ENCODE assay signal across 15 cellular contexts in genomic region chr15:96323250-96324162, GRCh38. TPM values are rescaled to one million over a fixed set of nuclear protein-coding genes. Genes with fewer than 3 reads are reported as not detected.
DNase-seq lines count a peak whose midpoint lies in the region; ATAC-seq, FAIRE-seq and TF ChIP-seq lines count a peak whose summit lies in the region.
"Had no signal": no experiment of that assay in that cellular context is flagged by ENCODE, and none has a peak within 500 bp of the region (broad histone marks: within the 10 kb centered on the region; RNA-seq: fewer than 3 reads in every experiment).

No MANE protein-coding gene starts in this region.

- TF ChIP-seq CTCF in Calu3 (IDR thresholded peaks at IDR 0.05; ENCODE audit: unreplicated experiment) (no peak), GM12878 (IDR thresholded peaks at IDR 0.05 in 2 of 3, conservative IDR thresholded peaks at IDR 0.05 in 1 of 3; ENCODE audit: control insufficient read depth in 2 of 3, extremely low read depth in 1 of 3, insufficient read depth in 1 of 3, low read depth in 3 of 3, low read length in 3 of 3) (no peak)

- H3K27ac Mint-ChIP-seq in Calu3 (ENCODE audit: unreplicated experiment), result peak overlapping the region; percentile 98
- H3K27ac Mint-ChIP-seq: naive thymus-derived CD8-positive, alpha-beta T cell had no signal

- no peak overlapping the region for H2AFZ ChIP-seq in GM12878 (ENCODE audit: control insufficient read depth, low read depth, low read length)
- peak overlapping the region; percentile 59 for H2AFZ ChIP-seq in trophoblast cell (ENCODE audit: insufficient read depth, low read length, poor library complexity)

- peak overlapping the region; percentile 52 for H3K14ac ChIP-seq in trophoblast cell (ENCODE audit: low read length)

- H4K8ac ChIP-seq in trophoblast cell (ENCODE audit: low read depth, low read length), result peak overlapping the region; percentile 79

- H3K27ac ChIP-seq in GM12878 (ENCODE audit: control insufficient read depth, insufficient read depth) (no peak overlapping the region), trophoblast cell (ENCODE audit: low read depth, low read length) (peak overlapping the region; percentile 45)
- H3K27ac ChIP-seq: BLaER1 treated with 17β-estradiol and CSF1 and Interleukin-3, amounts not matched to agents 10 nM and 100 nM had no signal

- no peaks in the 10 kb centered on the region for H3K27me3 Mint-ChIP-seq in Calu3 (ENCODE audit: unreplicated experiment)

- H4K12ac ChIP-seq in trophoblast cell (ENCODE audit: low read depth, low read length), result peak overlapping the region; percentile 2

- peaks cover 3% of the 10 kb centered on the region; the same call in 1 of the 2 replicates for H3K4me1 ChIP-seq in GM12878 (ENCODE audit: control insufficient read depth, insufficient read depth, low read length)
- peaks cover 19% of the 10 kb centered on the region for H3K4me1 ChIP-seq in iPS-15b (ENCODE audit: control insufficient read depth, insufficient read depth, low read length)
- H3K4me1 ChIP-seq in trophoblast cell (ENCODE audit: control insufficient read depth in 1 of 2, insufficient read depth in 2 of 2, low read length in 2 of 2), result peaks cover 29 to 32% of the 10 kb centered on the region in 2 experiments

- H3K36me3 ChIP-seq in GM12878 (ENCODE audit: control insufficient read depth in 2 of 2, insufficient read depth in 2 of 2, low read length in 1 of 2) (no peaks in the 10 kb centered on the region), iPS-15b (ENCODE audit: control insufficient read depth, insufficient read depth, low read length) (no peaks in the 10 kb centered on the region), trophoblast cell (ENCODE audit: control insufficient read depth in 1 of 2, insufficient read depth in 2 of 2, low read length in 2 of 2) (no peaks in the 10 kb centered on the region)
- H3K36me3 ChIP-seq: BLaER1 treated with 17β-estradiol and CSF1 and Interleukin-3, amounts not matched to agents 10 nM and 100 nM had no signal

- no peak for DNase-seq in Calu3
- no peak for DNase-seq in GM12878 (ENCODE audit: low read depth, low spot score)
- DNase-seq in trophoblast cell, result no peak
- no peak for DNase-seq in AG08395 (ENCODE audit: low spot score)
- no peak for DNase-seq in HTR-8/SVneo (ENCODE audit: insufficient read length, low spot score)
- DNase-seq in DMS79 (lab: John Stamatoyannopoulos, UW), result no peak
- DNase-seq: amniotic stem cell; naive thymus-derived CD8-positive, alpha-beta T cell; NCI-H1092; stimulated activated CD4-positive, alpha-beta T cell treated with anti-CD3 and anti-CD28 coated beads, Interleukin-4, amount 100 ng/mL, for 1 hour had no signal

- H3K9me3 ChIP-seq in GM12878 (replicated peaks; ENCODE audit: control insufficient read depth, insufficient read depth, low read length) (no peaks in the 10 kb centered on the region; the same call in 2 of the 3 replicates), iPS-15b (ENCODE audit: control insufficient read depth, insufficient read depth, low read length) (no peaks in the 10 kb centered on the region), trophoblast cell (ENCODE audit: insufficient read depth, low read depth, low read length) (no peaks in the 10 kb centered on the region)

- peak overlapping the region; percentile 90 for H3K18ac ChIP-seq in trophoblast cell (ENCODE audit: low read length)

- no TSS peak for BruUV-seq in Calu3 (replicated peaks; lab: Mats Ljungman, UMichigan)
- no TSS peak for BruUV-seq in GM12878 (replicated peaks; lab: Mats Ljungman, UMichigan)

- FAIRE-seq in GM12878 (lab: Jason Lieb, UNC), result no peak
- FAIRE-seq in HTR-8/SVneo (lab: Jason Lieb, UNC), result no peak

- no peak overlapping the region for H3K23ac ChIP-seq in trophoblast cell (ENCODE audit: low read length)

- peak overlapping the region; percentile 11 for H2AK5ac ChIP-seq in trophoblast cell (ENCODE audit: low read length)

- no peak overlapping the region for H2BK5ac ChIP-seq in trophoblast cell (ENCODE audit: low read depth, low read length, poor library complexity)

- peak overlapping the region; percentile 73 for H4K91ac ChIP-seq in trophoblast cell (ENCODE audit: low read depth, low read length)

- H3K4me2 ChIP-seq in GM12878 (ENCODE audit: control insufficient read depth, insufficient read depth) (no peak overlapping the region), trophoblast cell (ENCODE audit: low read length) (peak overlapping the region; percentile 71)
- H3K4me2 ChIP-seq: BLaER1 treated with 17β-estradiol and CSF1 and Interleukin-3, amounts not matched to agents 10 nM and 100 nM had no signal

- TF ChIP-seq EP300 in GM12878 (IDR thresholded peaks at IDR 0.05; ENCODE audit: borderline replicate concordance in 1 of 2, control insufficient read depth in 1 of 2, low read depth in 2 of 2, low read length in 2 of 2), result no peak

- H3K79me2 ChIP-seq in GM12878 (ENCODE audit: control insufficient read depth, insufficient read depth, low read length) (no peaks in the 10 kb centered on the region), trophoblast cell (ENCODE audit: control insufficient read depth, insufficient read depth, low read length, poor library complexity) (peaks cover 13% of the 10 kb centered on the region)

- SMC1A ChIA-PET in GM12878 (lab: Charles Lee; ENCODE audit: uncharacterized antibody, unreplicated experiment), result interaction anchor here (1.0 to 3.8 kb wide), 2 partner anchors 12 to 15 kb away, joined by 3 to 26 read pairs; no protein-coding TSS in a partner anchor

- TF ChIP-seq POLR2A in GM12878 (IDR thresholded peaks at IDR 0.05; ENCODE audit: low read depth, low read length), result no peak

- peak overlapping the region; percentile 91 for H2BK12ac ChIP-seq in trophoblast cell (ENCODE audit: low read length)

- peak overlapping the region; percentile 83 for H2BK120ac ChIP-seq in trophoblast cell (ENCODE audit: insufficient read depth, low read length, poor library complexity)

- H3K4ac ChIP-seq in trophoblast cell (ENCODE audit: low read depth, low read length), result peak overlapping the region; percentile 48

- H3K4me3 ChIP-seq in GM12878, result no peak overlapping the region
- H3K4me3 ChIP-seq in iPS-15b (ENCODE audit: low read depth, low read length), result peak overlapping the region; percentile 52
- H3K4me3 ChIP-seq in trophoblast cell (ENCODE audit: low read depth, low read length), result no peak overlapping the region
- H3K4me3 ChIP-seq: BLaER1 treated with 17β-estradiol and CSF1 and Interleukin-3, amounts not matched to agents 10 nM and 100 nM had no signal

- intact Hi-C loops in Calu3 (cut with micrococcal nuclease; ENCODE audit: unreplicated experiment), result loop anchor here (2.0 to 10.0 kb wide), 3 partner anchors 91 to 859 kb away; no protein-coding TSS in a partner anchor
- intact Hi-C loops in GM12878 (cut with micrococcal nuclease; ENCODE audit: unreplicated experiment), result loop anchor here (2.0 kb wide), 1 partner anchor 281 kb away; no protein-coding TSS in a partner anchor

- H3K9me3 Mint-ChIP-seq in Calu3 (ENCODE audit: low read depth, unreplicated experiment), result no peaks in the 10 kb centered on the region

- no peak overlapping the region for H3K9ac ChIP-seq in GM12878 (ENCODE audit: control insufficient read depth, insufficient read depth, low read length)
- no peak overlapping the region for H3K9ac ChIP-seq in iPS-15b (ENCODE audit: low read depth, low read length)
- no peak overlapping the region for H3K9ac ChIP-seq in trophoblast cell (ENCODE audit: low read length)
- H3K9ac ChIP-seq: BLaER1 treated with 17β-estradiol and CSF1 and Interleukin-3, amounts not matched to agents 10 nM and 100 nM had no signal

- RAD21 ChIA-PET in GM12878 (lab: Charles Lee; ENCODE audit: unreplicated experiment), result interaction anchor here (1.1 to 4.2 kb wide), 8 partner anchors 7 to 494 kb away, joined by 3 to 20 read pairs (median 4); partner anchors contain the start of gene NR2F2

- peaks cover 39% of the 10 kb centered on the region for H3K4me1 Mint-ChIP-seq in Calu3 (ENCODE audit: low read depth, unreplicated experiment)

- H4K20me1 ChIP-seq in GM12878 (ENCODE audit: control insufficient read depth, insufficient read depth), result no peaks in the 10 kb centered on the region

- H3K27me3 ChIP-seq in GM12878 (replicated peaks in 1 of 2; ENCODE audit: control insufficient read depth in 2 of 2, insufficient read depth in 2 of 2, low read length in 1 of 2), result peaks cover 0 to 18% of the 10 kb centered on the region in 2 experiments; a peak in 2 of 4 replicates
- H3K27me3 ChIP-seq in iPS-15b (ENCODE audit: control insufficient read depth, insufficient read depth, low read length), result peaks cover 99% of the 10 kb centered on the region
- H3K27me3 ChIP-seq in trophoblast cell (ENCODE audit: insufficient read depth, low read length), result peaks cover 8% of the 10 kb centered on the region

- CTCF ChIA-PET in Calu3 (lab: Charles Lee) (interaction anchor here (0.5 to 0.6 kb wide), 2 partner anchors 140 to 768 kb away, joined by 3 to 5 read pairs; no protein-coding TSS in a partner anchor), GM12878 (lab: Yijun Ruan, JAX) (interaction anchor here (0.9 kb wide), 1 partner anchor 8 kb away, joined by 3 read pairs; no protein-coding TSS in a partner anchor)

- H3K79me1 ChIP-seq in trophoblast cell (ENCODE audit: low read length), result peaks cover 42% of the 10 kb centered on the region

- ATAC-seq in GM12878 (no peak), HG02623 (IDR thresholded peaks at IDR 0.05; ENCODE audit: unreplicated experiment) (no peak)
- ATAC-seq: HCT116; naive thymus-derived CD8-positive, alpha-beta T cell had no signal

- TF ChIP-seq RAD21 in GM12878 (IDR thresholded peaks at IDR 0.05; ENCODE audit: insufficient read depth, low read depth, low read length), result no peak

- H3K36me3 Mint-ChIP-seq in Calu3 (ENCODE audit: insufficient read depth, unreplicated experiment), result peaks cover 93% of the 10 kb centered on the region

- in situ Hi-C loops in GM12878 (cut with MboI), result loop anchor here (10.0 kb wide), 1 partner anchor 911 kb away; no protein-coding TSS in a partner anchor

- POLR2A ChIA-PET in GM12878 (lab: Charles Lee), result interaction anchor here (1.4 to 3.8 kb wide), 3 partner anchors 19 to 28 kb away, joined by 3 to 17 read pairs (median 3); no protein-coding TSS in a partner anchor

- H3K4me3 Mint-ChIP-seq in Calu3 (ENCODE audit: low read depth, unreplicated experiment), result no peak overlapping the region
- H3K4me3 Mint-ChIP-seq: naive thymus-derived CD8-positive, alpha-beta T cell had no signal

- 47% methylated on average over 31 of the region's 31 CpGs for WGBS in GM12878 (ENCODE audit: insufficient coverage, insufficient replicate concordance, low lambda C conversion rate, missing lambda C conversion rate)
- no CpG with 5 or more reads among the region's 31 CpGs for WGBS in trophoblast cell (ENCODE audit: extremely low coverage, insufficient coverage, insufficient read length)

RNA-seq across cellular contexts. Expression of gene NR2F2, which starts 7.0 kb away (rescaled TPM):
- total RNA-seq in Calu3 (2022) (158 and 167 TPM in 2 replicates), GM12878 (2014; rRNA removed) (0.82 and 1.1 TPM in 2 replicates), GM12878 (2014; rRNA removed; fragmentation: Illumina TruSeq; extraction: Trizol) (1.7 and 1.9 TPM in 2 replicates), GM12878 (2021) (9.4 and 10.1 TPM in 2 replicates)
- total RNA-seq in GM12878 (2013; cell fraction: nucleolus; rRNA removed), result 21.4 and 23.4 TPM in 2 replicates
- 0.34 TPM for polyA plus RNA-seq in GM12878 (2011; ENCODE audit: low read depth)
- polyA plus RNA-seq in GM12878 (2011; rRNA removed) (8.7 and 10.0 TPM in 2 replicates), GM12878 (2014; fragmentation: Illumina TruSeq; extraction: Trizol) (6.9 TPM in 2 replicates), GM12878 (2014; fragmentation: Nextera tagmentation; extraction: Ambion mirVana) (1 to 10 TPM; 2.3 to 3.2 TPM), GM12878 (2014; rRNA removed) (3.7 and 6.6 TPM in 2 replicates), GM12878 (2016; fragmentation: Nextera tagmentation; extraction: Ambion mirVana) (1 to 10 TPM; 1.8 to 3.1 TPM)
- polyA plus RNA-seq in GM12878 (2011; cell fraction: cytosol; rRNA removed), result 13.9 and 14.3 TPM in 2 replicates
- 14.0 and 17.0 TPM in 2 replicates for polyA plus RNA-seq in GM12878 (2011; cell fraction: nucleus; rRNA removed)
- polyA plus RNA-seq in GM12878 (2012), result 2.4 and 2.6 TPM in 2 replicates
- 7.2 and 11.2 TPM in 2 replicates for polyA minus RNA-seq in GM12878 (2011; rRNA and poly(A)+ RNA removed)
- polyA minus RNA-seq in GM12878 (2011; cell fraction: cytosol; rRNA and poly(A)+ RNA removed), result 12.4 and 19.1 TPM in 2 replicates
- polyA minus RNA-seq in GM12878 (2011; cell fraction: nucleus; rRNA and poly(A)+ RNA removed), result 9.9 and 15.4 TPM in 2 replicates
- 91.9 and 99.1 TPM in 2 replicates for polyA plus RNA-seq in trophoblast cell (2013)
- total RNA-seq: naive thymus-derived CD8-positive, alpha-beta T cell; T-helper 2 cell treated with Interferon-gamma antibody and Interleukin-4, amounts not matched to agents 100 ng/mL and 5 ng/mL, for 36 hours had no signal
- polyA plus RNA-seq: naive thymus-derived CD8-positive, alpha-beta T cell had no signal
